Comparison of ENCODE assay signal across 25 cellular contexts in genomic region chr1:35326228-35326627, GRCh38.
"Had no signal": no experiment of that assay in that cellular context is flagged by ENCODE, and none has a peak within 500 bp of the region (broad histone marks: within the 10 kb centered on the region; RNA-seq: fewer than 3 reads in every experiment).

No MANE protein-coding gene starts in this region.

- ATAC-seq: foreskin keratinocyte; gastroesophageal sphincter; heart left ventricle; left lobe of liver; naive thymus-derived CD4-positive, alpha-beta T cell; right cardiac atrium; stimulated activated memory B cell treated with anti-CD40 and anti-IgM and Interleukin-4, amounts not matched to agents 10 μg/mL and 1 μg/mL and 100 μg/mL, for 72 hours; stimulated activated naive CD8-positive, alpha-beta T cell treated with anti-CD3 and anti-CD28 coated beads, Interleukin-15, Interleukin-2, amounts not matched to agents 100 U/mL and 50 U/mL, for 24 hours had no signal

- H3K9me3 ChIP-seq: esophagus muscularis mucosa, gastroesophageal sphincter, heart left ventricle, prostate gland, spleen, testis, tibial nerve, upper lobe of left lung had no signal

- H3K27ac ChIP-seq: coronary artery, esophagus muscularis mucosa, foreskin keratinocyte, gastroesophageal sphincter, heart left ventricle, hepatocyte, neural progenitor cell, skin epidermis, spleen, testis, tibial nerve, upper lobe of left lung had no signal

- H3K36me3 ChIP-seq: neural progenitor cell, prostate gland had no signal

- H3K27me3 ChIP-seq: esophagus muscularis mucosa, foreskin keratinocyte, gastroesophageal sphincter, heart left ventricle, hepatocyte, neural progenitor cell, spleen, testis, tibial nerve, upper lobe of left lung had no signal

- H3K4me3 ChIP-seq: coronary artery, esophagus muscularis mucosa, gastroesophageal sphincter, heart left ventricle, hepatocyte, lung, neural progenitor cell, prostate gland, skin epidermis, spleen, testis, tibial nerve, upper lobe of left lung had no signal

- H3K4me1 ChIP-seq: foreskin keratinocyte, neural progenitor cell, prostate gland had no signal

- DNase-seq: dermis blood vessel endothelial cell; effector memory CD4-positive, alpha-beta T cell; foreskin keratinocyte; heart left ventricle; kidney; mesenchymal stem cell; naive thymus-derived CD4-positive, alpha-beta T cell; right cardiac atrium; spleen; stimulated activated CD4-positive, alpha-beta T cell treated with anti-CD3 and anti-CD28 coated beads, Interleukin-4, amount 100 ng/mL, for 4 hours; stimulated activated naive CD8-positive, alpha-beta T cell treated with anti-CD3 and anti-CD28 coated beads, Interleukin-15, Interleukin-2, amounts not matched to agents 100 U/mL and 50 U/mL, for 24 hours; substantia nigra; testis; upper lobe of left lung had no signal
